In the genomic region with DNA sequence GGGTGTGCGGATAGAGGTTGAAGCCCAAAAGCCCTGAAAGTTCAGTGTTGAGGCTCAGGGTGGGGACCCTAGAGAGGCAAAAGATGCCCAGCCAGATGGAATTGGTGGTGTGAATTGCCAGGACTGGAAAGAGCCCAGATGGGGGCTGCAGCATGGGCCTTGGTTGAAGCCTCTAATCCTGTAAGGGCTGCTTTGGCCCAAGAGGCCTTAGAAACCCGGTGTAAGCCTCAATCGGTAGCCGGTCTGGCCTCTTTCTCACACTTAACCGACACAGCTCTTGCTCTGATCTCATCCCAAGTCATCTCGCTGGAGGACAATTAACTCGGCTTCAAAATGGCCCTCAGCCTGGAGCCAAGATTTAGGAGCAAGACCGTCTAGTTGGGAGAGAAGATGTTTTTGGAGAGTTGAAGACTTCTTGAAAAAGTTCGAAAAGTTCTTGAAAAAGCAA, we compare ENCODE assay signal across 8 cellular contexts. TPM values are rescaled to one million over a fixed set of nuclear protein-coding genes. Genes with fewer than 3 reads are reported as not detected.
DNase-seq lines count a peak whose midpoint lies in the region; ATAC-seq and TF ChIP-seq lines count a peak whose summit lies in the region.

No MANE protein-coding gene starts in this region.

- peaks cover 51 to 56% of the 10 kb centered on the region in 2 donors for H3K36me3 Mint-ChIP-seq in stimulated activated naive B cell treated with anti-CD40 and anti-IgM and Interleukin-4, amounts not matched to agents 10 μg/mL and 1 μg/mL and 100 μg/mL, for 72 hours

- no peak for TF ChIP-seq CTCF in adrenal gland (IDR thresholded peaks at IDR 0.05)

- peaks cover 37 to 86% of the 10 kb centered on the region in 2 donors for H3K4me1 Mint-ChIP-seq in stimulated activated naive B cell treated with anti-CD40 and anti-IgM and Interleukin-4, amounts not matched to agents 10 μg/mL and 1 μg/mL and 100 μg/mL, for 72 hours

- no peaks in the 10 kb centered on the region for H3K27me3 Mint-ChIP-seq in stimulated activated naive B cell treated with anti-CD40 and anti-IgM and Interleukin-4, amounts not matched to agents 10 μg/mL and 1 μg/mL and 100 μg/mL, for 72 hours

- H3K27ac ChIP-seq in adrenal gland (peak overlapping the region; percentile 66 to 99 (median 96)), iPS-20b (ENCODE audit: low read length) (peak overlapping the region; percentile 80)

- no peaks in the 10 kb centered on the region for H3K9me3 ChIP-seq in adrenal gland (replicated peaks in 1 of 3)
- no peaks in the 10 kb centered on the region for H3K9me3 ChIP-seq in iPS-20b (ENCODE audit: insufficient read depth, low read depth, low read length)

- peak overlapping the region; percentile 91 to 97 for H3K4me3 Mint-ChIP-seq in stimulated activated naive B cell treated with anti-CD40 and anti-IgM and Interleukin-4, amounts not matched to agents 10 μg/mL and 1 μg/mL and 100 μg/mL, for 72 hours

- no peak for TF ChIP-seq POLR2A in adrenal gland (IDR thresholded peaks at IDR 0.05)

- H3K36me3 ChIP-seq in adrenal gland (replicated peaks in 1 of 2) (peaks cover 0 to 23% of the 10 kb centered on the region in 2 donors), iPS-20b (ENCODE audit: insufficient read depth, low read depth, low read length) (peaks cover 53% of the 10 kb centered on the region)

- 19 to 30% (median 21%) methylated on average over 9 of the region's 9 CpGs for WGBS in adrenal gland, 4 donors

- peak overlapping the region; percentile 99 for H3K27ac Mint-ChIP-seq in stimulated activated naive B cell treated with anti-CD40 and anti-IgM and Interleukin-4, amounts not matched to agents 10 μg/mL and 1 μg/mL and 100 μg/mL, for 72 hours

- peaks cover 24 to 28% of the 10 kb centered on the region in 2 donors for H3K4me1 ChIP-seq in adrenal gland (replicated peaks in 1 of 2)
- H3K4me1 ChIP-seq in iPS-20b (ENCODE audit: insufficient read depth, low read length) = peaks cover 13% of the 10 kb centered on the region; the same call in 1 of the 2 replicates

- no peaks in the 10 kb centered on the region for H3K9me3 Mint-ChIP-seq in stimulated activated naive B cell treated with anti-CD40 and anti-IgM and Interleukin-4, amounts not matched to agents 10 μg/mL and 1 μg/mL and 100 μg/mL, for 72 hours

- DNase-seq in DMS 273 (lab: John Stamatoyannopoulos, UW; ENCODE audit: unreplicated experiment) = peak; percentile 82
- DNase-seq in NCI-H524 treated with DMSO at 0.1 percent for 48 hours (lab: John Stamatoyannopoulos, UW) = peak; percentile 35
- peak in 1 of 7 donors; percentile 25 for DNase-seq in adrenal gland
- peak; percentile 15 for DNase-seq in stimulated activated naive B cell treated with anti-CD40 and anti-IgM and Interleukin-4, amounts not matched to agents 10 μg/mL and 1 μg/mL and 100 μg/mL, for 72 hours
- DNase-seq in COLO668 (lab: John Stamatoyannopoulos, UW; ENCODE audit: unreplicated experiment) = no peak
- DNase-seq in DMS79 treated with DMSO at 0.1 percent for 48 hours (lab: John Stamatoyannopoulos, UW) = no peak

- peak overlapping the region; percentile 99 for H3K9ac ChIP-seq in iPS-20b (ENCODE audit: low read depth, low read length)

- H3K27me3 ChIP-seq in adrenal gland = no peaks in the 10 kb centered on the region
- no peaks in the 10 kb centered on the region for H3K27me3 ChIP-seq in iPS-20b (ENCODE audit: insufficient read depth, low read length)

- intact Hi-C loops in adrenal gland (cut with DNase I) = no loop called here

- peak in 1 of 2 donors; percentile 4 for ATAC-seq in stimulated activated naive B cell treated with anti-CD40 and anti-IgM and Interleukin-4, amounts not matched to agents 10 μg/mL and 1 μg/mL and 100 μg/mL, for 72 hours (replicated peaks)
- ATAC-seq in HG02798 (IDR thresholded peaks at IDR 0.05; ENCODE audit: poor library complexity, unreplicated experiment) = no peak

- peak overlapping the region in 1 of 4 donors; percentile 92 for H3K4me3 ChIP-seq in adrenal gland
- H3K4me3 ChIP-seq in iPS-20b (ENCODE audit: low read length) = peak overlapping the region; percentile 97

RNA-seq across cellular contexts. Expression of gene TPM4, which starts 2.0 kb away (rescaled TPM):
- total RNA-seq in adrenal gland = 100 to 1,000 TPM; 145 to 294 (median 193) TPM
- polyA plus RNA-seq in adrenal gland = 100 to 1,000 TPM; 195 to 290 (median 290) TPM

RNA-seq across cellular contexts. Expression of gene RAB8A, which starts 33.4 kb away (rescaled TPM):
- 100 to 1,000 TPM in 1 of 8 donors, 10 to 100 TPM in 7; 52.8 to 118 (median 72.2) TPM for total RNA-seq in adrenal gland
- polyA plus RNA-seq in adrenal gland = 100 to 1,000 TPM in 1 of 3 donors, 10 to 100 TPM in 2; 32.0 to 143 (median 34.8) TPM

Comparison
In these comparisons a context has a peak if more than half of its experiments do, and no peak if none do; other contexts are left out.
1. DNase-seq: peak in DMS 273 (single experiment), NCI-H524 treated with DMSO at 0.1 percent for 48 hours (single experiment) and stimulated activated naive B cell treated with anti-CD40 and anti-IgM and Interleukin-4, amounts not matched to agents 10 μg/mL and 1 μg/mL and 100 μg/mL, for 72 hours (single experiment); none in COLO668 (single experiment) and DMS79 treated with DMSO at 0.1 percent for 48 hours (single experiment).